22 cellular contexts compared by ENCODE assay signal in the genomic region with DNA sequence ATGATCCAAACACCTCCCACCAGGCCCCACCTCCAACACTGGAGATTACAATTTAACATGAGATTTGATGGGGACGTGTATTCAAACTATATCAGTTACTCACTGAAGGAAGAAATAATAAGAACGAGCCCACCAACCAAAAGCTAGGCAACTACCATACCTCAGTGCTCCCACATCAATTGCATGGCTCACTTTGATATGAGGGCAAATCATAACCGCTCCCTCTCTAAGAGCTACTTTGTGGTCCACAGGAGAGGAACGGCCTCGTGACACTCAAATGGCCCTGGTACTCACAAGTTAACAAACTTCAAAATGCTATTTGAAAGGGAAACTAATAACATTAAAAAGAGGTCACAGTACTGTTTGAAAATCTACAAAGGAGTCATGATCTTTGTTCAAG.
A peak's percentile ranks its signal among the peaks of the same experiment; 100 is the strongest.
DNase-seq lines count a peak whose midpoint lies in the region; TF ChIP-seq lines count a peak whose summit lies in the region.
"Had no signal": no experiment of that assay in that cellular context is flagged by ENCODE, and none has a peak within 500 bp of the region (broad histone marks: within the 10 kb centered on the region; RNA-seq: fewer than 3 reads in every experiment).

No MANE protein-coding gene starts in this region.

- intact Hi-C loops in stomach (cut with DNase I; ENCODE audit: low total_unique reads) = no loop called here

- TF ChIP-seq EP300 in stomach (IDR thresholded peaks at IDR 0.05) = no peak

- no peak for TF ChIP-seq POLR2A in stomach (IDR thresholded peaks at IDR 0.05)

- no peaks in the 10 kb centered on the region for H3K36me3 ChIP-seq in stomach
- H3K36me3 ChIP-seq: BLaER1 treated with 17β-estradiol and CSF1 and Interleukin-3, amounts not matched to agents 10 nM and 100 nM had no signal

- no peaks in the 10 kb centered on the region for H3K4me1 ChIP-seq in stomach
- H3K4me1 ChIP-seq: A549 had no signal

- no peaks in the 10 kb centered on the region for H3K27me3 ChIP-seq in stomach
- H3K27me3 ChIP-seq: BLaER1 treated with 17β-estradiol and CSF1 and Interleukin-3, amounts not matched to agents 10 nM and 100 nM had no signal

- H3K9me3 ChIP-seq in stomach = no peaks in the 10 kb centered on the region
- H3K9me3 ChIP-seq: A549; BLaER1 treated with 17β-estradiol and CSF1 and Interleukin-3, amounts not matched to agents 10 nM and 100 nM had no signal

- H3K27ac ChIP-seq in VCaP = peak overlapping the region; percentile 41
- peak overlapping the region; percentile 3 for H3K27ac ChIP-seq in caudate nucleus (ENCODE audit: low read depth, low read length)
- H3K27ac ChIP-seq in stomach = no peak overlapping the region
- H3K27ac ChIP-seq: 22Rv1; A549; BLaER1 treated with 17β-estradiol and CSF1 and Interleukin-3, amounts not matched to agents 10 nM and 100 nM had no signal

- TF ChIP-seq CTCF in VCaP (conservative IDR thresholded peaks at IDR 0.05) (no peak), stomach (IDR thresholded peaks at IDR 0.05) (no peak)

- WGBS in stomach, 5 donors = 54 to 79% (median 74%) methylated on average over 5 of the region's 5 CpGs

- no peak overlapping the region for H3K4me3 ChIP-seq in Jurkat, Clone E6-1 (ENCODE audit: low read length)
- H3K4me3 ChIP-seq in stomach = no peak overlapping the region
- H3K4me3 ChIP-seq: A549; BLaER1 treated with 17β-estradiol and CSF1 and Interleukin-3, amounts not matched to agents 10 nM and 100 nM; GM12878 had no signal

- peak; percentile 26 for DNase-seq in DMS53 (lab: John Stamatoyannopoulos, UW)
- no peak for DNase-seq in DMS53 treated with DMSO at 0.1 percent for 48 hours (lab: John Stamatoyannopoulos, UW; ENCODE audit: unreplicated experiment)
- peak; percentile 72 for DNase-seq in Jurkat, Clone E6-1 (ENCODE audit: low read depth, low spot score)
- DNase-seq in caudate nucleus (lab: John Stamatoyannopoulos, UW) = no peak
- DNase-seq in hepatic stellate cell (ENCODE audit: low spot score) = no peak
- no peak for DNase-seq in stomach
- DNase-seq: AML-193; CD4-positive, alpha-beta memory T cell; CD4-positive, CD25-positive, alpha-beta regulatory T cell; CD8-positive, alpha-beta memory T cell; COR-L47; DMS 273 treated with DMSO at 0.1 percent for 48 hours; DMS153; DMS79; DND-41; EL; GDM1 had no signal

Comparison
In these comparisons a context has a peak if more than half of its experiments do, and no peak if none do; other contexts are left out.
1. DNase-seq: peak in DMS53 (single experiment) and Jurkat, Clone E6-1 (single experiment); none in DMS53 treated with DMSO at 0.1 percent for 48 hours (single experiment), caudate nucleus (0 of 61), hepatic stellate cell (single experiment) and stomach (single experiment).
2. H3K27ac ChIP-seq: peak in VCaP (single experiment) and caudate nucleus (single experiment); none in stomach (0 of 5).